In the genomic region with DNA sequence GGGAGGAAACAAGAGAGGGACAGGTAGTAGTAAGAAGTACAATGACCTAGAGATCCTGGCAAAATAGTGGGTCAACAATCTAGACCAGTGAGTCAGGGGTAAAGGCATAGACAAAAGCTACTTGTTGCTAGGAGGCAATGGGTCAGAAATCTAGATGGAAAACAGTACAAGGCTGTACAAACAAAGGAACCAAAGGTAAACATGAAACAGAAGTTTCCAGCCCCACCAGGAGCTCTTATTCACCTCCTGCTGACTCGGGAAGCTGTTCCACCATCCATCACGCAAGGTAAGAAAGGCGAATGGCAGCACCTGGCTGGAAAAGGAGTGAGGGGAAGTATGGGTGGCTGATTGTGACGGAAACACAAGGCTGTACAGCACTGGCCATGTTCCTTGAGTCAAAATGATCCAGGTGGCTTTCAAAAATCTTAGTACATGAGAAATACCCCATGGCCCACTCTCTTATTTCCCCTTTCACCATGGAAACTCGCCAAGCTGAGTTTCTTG, we compare ENCODE assay signal across 11 cellular contexts.
DNase-seq lines count a peak whose midpoint lies in the region; FAIRE-seq and TF ChIP-seq lines count a peak whose summit lies in the region.
"Had no signal": no experiment of that assay in that cellular context is flagged by ENCODE, and none has a peak within 500 bp of the region (broad histone marks: within the 10 kb centered on the region; RNA-seq: fewer than 3 reads in every experiment).

No MANE protein-coding gene starts in this region.

- H3K4me1 ChIP-seq in fibroblast of lung (ENCODE audit: control insufficient read depth, extremely low read depth, insufficient read depth, low read length) (peaks cover 28% of the 10 kb centered on the region), skeletal muscle satellite cell (ENCODE audit: control insufficient read depth, insufficient read depth, low read length) (peaks cover 63% of the 10 kb centered on the region)
- H3K4me1 ChIP-seq: vagina had no signal

- no peak for TF ChIP-seq CTCF in fibroblast of lung (conservative IDR thresholded peaks at IDR 0.05 in 1 of 2, IDR thresholded peaks at IDR 0.05 in 1 of 2; ENCODE audit: low read depth in 1 of 2, low read length in 2 of 2)

- H3K4me2 ChIP-seq in fibroblast of lung (ENCODE audit: extremely low read depth, insufficient read depth, low read length) (peak overlapping the region; percentile 70), skeletal muscle satellite cell (ENCODE audit: low read length) (peak overlapping the region; percentile 64)

- no peak for FAIRE-seq in RCC 7860 (lab: Jason Lieb, UNC)

- H3K27ac ChIP-seq in fibroblast of lung (ENCODE audit: insufficient read depth, low read length) = peak overlapping the region; percentile 94
- H3K27ac ChIP-seq: vagina had no signal

- H3K9ac ChIP-seq in fibroblast of lung (ENCODE audit: insufficient read depth, low read length) (no peak overlapping the region), skeletal muscle satellite cell (ENCODE audit: low read depth, low read length) (peak overlapping the region; percentile 78)

- DNase-seq in HCEC 1CT (peak; percentile 63), RCC 7860 (ENCODE audit: low spot score) (peak; percentile 72), fibroblast of lung (ENCODE audit: low read depth in 2 of 2) (peak in 1 of 2 donors; percentile 79), A172 (ENCODE audit: low spot score) (no peak), NCI-H1092 (lab: John Stamatoyannopoulos, UW) (no peak)
- DNase-seq in stimulated activated CD4-positive, alpha-beta T cell treated with anti-CD3 and anti-CD28 coated beads, Interleukin-1b, Interleukin-23, amount 100 ng/mL, for 48 hours = no peak
- DNase-seq in activated CD4-positive, alpha-beta T cell treated with anti-CD3 and anti-CD28 coated beads, Interleukin-2, amount 50 U/mL, for 4 hours = no peak
- DNase-seq: activated T-cell treated with anti-CD3 and anti-CD28 coated beads, Interleukin-2, amount 50 U/mL, for 1 hour; NCI-H2029 had no signal

- H3K36me3 ChIP-seq in fibroblast of lung (ENCODE audit: control insufficient read depth, insufficient read depth, low read length) = no peaks in the 10 kb centered on the region
- no peaks in the 10 kb centered on the region for H3K36me3 ChIP-seq in skeletal muscle satellite cell (ENCODE audit: insufficient read depth, low read length)
- H3K36me3 ChIP-seq: vagina had no signal

- no peaks in the 10 kb centered on the region for H4K20me1 ChIP-seq in fibroblast of lung (ENCODE audit: control insufficient read depth, extremely low read depth, insufficient read depth, low read length)

- H3K27me3 ChIP-seq in fibroblast of lung (ENCODE audit: control insufficient read depth, insufficient read depth, low read length) (no peaks in the 10 kb centered on the region), skeletal muscle satellite cell (ENCODE audit: control insufficient read depth, insufficient read depth, low read length) (no peaks in the 10 kb centered on the region)
- H3K27me3 ChIP-seq: vagina had no signal

- H3K79me2 ChIP-seq in fibroblast of lung (ENCODE audit: control insufficient read depth, insufficient read depth, low read length) = no peaks in the 10 kb centered on the region

- no peak overlapping the region for H3K4me3 ChIP-seq in fibroblast of lung (replicated peaks in 1 of 4; ENCODE audit: control extremely low read depth in 1 of 4, insufficient read depth in 1 of 4, low read depth in 3 of 4, low read length in 4 of 4)
- H3K4me3 ChIP-seq in skeletal muscle satellite cell (ENCODE audit: low read length) = peak overlapping the region; percentile 32
- H3K4me3 ChIP-seq: vagina had no signal

- H3K9me3 ChIP-seq in fibroblast of lung (ENCODE audit: control insufficient read depth, insufficient read depth, low read depth, low read length) = no peaks in the 10 kb centered on the region
- no peaks in the 10 kb centered on the region for H3K9me3 ChIP-seq in skeletal muscle satellite cell (replicated peaks; ENCODE audit: low read length)
- H3K9me3 ChIP-seq: vagina had no signal

- H2AFZ ChIP-seq in fibroblast of lung (ENCODE audit: low read length) = peak overlapping the region; percentile 35

Comparison
In these comparisons a context has a peak if more than half of its experiments do, and no peak if none do; other contexts are left out.
1. DNase-seq: peak in HCEC 1CT (single experiment) and RCC 7860 (single experiment); none in A172 (single experiment), stimulated activated CD4-positive, alpha-beta T cell treated with anti-CD3 and anti-CD28 coated beads, Interleukin-1b, Interleukin-23, amount 100 ng/mL, for 48 hours (single experiment), NCI-H1092 (single experiment) and activated CD4-positive, alpha-beta T cell treated with anti-CD3 and anti-CD28 coated beads, Interleukin-2, amount 50 U/mL, for 4 hours (0 of 2).